Comparison of ENCODE assay signal across 15 cellular contexts in the genomic region with DNA sequence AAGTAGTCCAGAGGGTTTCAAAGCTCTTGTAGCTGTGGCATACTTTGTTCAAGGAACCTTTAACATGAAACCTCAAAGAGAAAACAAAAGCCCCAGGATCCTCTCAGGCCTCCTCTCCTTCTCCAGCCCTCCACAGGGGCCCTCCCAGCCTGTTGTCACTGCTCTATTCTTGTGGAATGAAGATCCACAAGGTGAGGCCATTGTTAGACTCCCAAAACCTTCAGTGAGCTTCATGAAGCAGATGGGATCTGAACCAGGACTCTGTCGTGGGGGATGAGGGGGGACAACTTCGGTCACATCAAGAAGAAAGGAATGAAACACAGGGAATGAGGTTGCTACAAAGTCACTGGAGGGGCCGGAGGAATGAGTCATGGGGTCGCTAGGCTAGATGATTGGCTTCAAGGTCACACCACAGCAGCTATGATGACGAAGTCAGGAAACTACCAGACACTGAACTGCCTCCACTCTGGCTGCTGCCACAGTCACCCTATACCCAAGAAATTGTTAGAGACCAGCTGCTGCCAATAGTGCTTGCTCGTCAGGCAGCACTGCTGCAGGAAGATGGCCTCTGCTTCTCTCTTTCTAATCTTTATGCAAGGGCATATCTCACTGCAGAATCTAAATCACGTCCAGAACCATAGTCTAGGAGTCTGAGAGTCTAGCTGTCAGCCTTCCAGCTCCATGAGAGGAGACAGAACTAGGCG.
DNase-seq lines count a peak whose midpoint lies in the region; TF ChIP-seq lines count a peak whose summit lies in the region.
"Had no signal": no experiment of that assay in that cellular context is flagged by ENCODE, and none has a peak within 500 bp of the region (broad histone marks: within the 10 kb centered on the region; RNA-seq: fewer than 3 reads in every experiment).

No MANE protein-coding gene starts in this region.

- H3K36me3 ChIP-seq in SJSA1 (no peaks in the 10 kb centered on the region), smooth muscle cell (ENCODE audit: low read depth) (no peaks in the 10 kb centered on the region)
- no peaks in the 10 kb centered on the region for H3K36me3 ChIP-seq in effector memory CD4-positive, alpha-beta T cell (ENCODE audit: control insufficient read depth, insufficient read depth, low read length)
- H3K36me3 ChIP-seq: lower lobe of right lung, prostate gland had no signal

- H3F3A ChIP-seq in smooth muscle cell (ENCODE audit: low read depth): no peaks in the 10 kb centered on the region

- H3K27ac Mint-ChIP-seq in activated naive CD4-positive, alpha-beta T cell treated with anti-CD3 and anti-CD28 coated beads for 36 hours: no peak overlapping the region
- H3K27ac Mint-ChIP-seq: activated CD4-positive, alpha-beta T cell treated with anti-CD3 and anti-CD28 coated beads, Interleukin-2, amount 10 ng/mL, durations not matched to agents 24 days and 14 days had no signal

- no peaks in the 10 kb centered on the region for H4K20me1 ChIP-seq in smooth muscle cell (ENCODE audit: low read depth)

- H3K4me1 ChIP-seq in SJSA1 (replicated peaks) (peaks cover 10% of the 10 kb centered on the region), smooth muscle cell (ENCODE audit: low read depth) (no peaks in the 10 kb centered on the region)
- H3K4me1 ChIP-seq in effector memory CD4-positive, alpha-beta T cell (ENCODE audit: control insufficient read depth, insufficient read depth, low read length, poor library complexity, severe bottlenecking): no peaks in the 10 kb centered on the region
- H3K4me1 ChIP-seq: lower lobe of right lung, prostate gland had no signal

- intact Hi-C loops in activated naive CD4-positive, alpha-beta T cell treated with anti-CD3 and anti-CD28 coated beads for 36 hours (cut with micrococcal nuclease): no loop called here

- no peaks in the 10 kb centered on the region for H3K79me2 ChIP-seq in smooth muscle cell (ENCODE audit: low read depth)

- H3K27ac ChIP-seq in SJSA1 (no peak overlapping the region), smooth muscle cell (ENCODE audit: low read depth) (peak overlapping the region; percentile 62)
- H3K27ac ChIP-seq in effector memory CD4-positive, alpha-beta T cell (ENCODE audit: insufficient read depth, low read length, poor library complexity, severe bottlenecking): no peak overlapping the region
- H3K27ac ChIP-seq: 22Rv1, lower lobe of right lung, prostate gland had no signal

- WGBS in smooth muscle cell (ENCODE audit: low lambda C conversion rate): 5% methylated on average over 8 of the region's 8 CpGs

- peak; percentile 33 for DNase-seq in DMS 273 (lab: John Stamatoyannopoulos, UW; ENCODE audit: unreplicated experiment)
- no peak for DNase-seq in DMS 273 treated with DMSO at 0.1 percent for 48 hours (lab: John Stamatoyannopoulos, UW)
- peak; percentile 21 to 48 for DNase-seq in SJSA1 (ENCODE audit: low read depth in 1 of 2, low spot score in 2 of 2)
- peak; percentile 24 for DNase-seq in fibroblast of peridontal ligament (ENCODE audit: extremely low read depth)
- peak; percentile 9 for DNase-seq in smooth muscle cell (lab: John Stamatoyannopoulos, UW; ENCODE audit: unreplicated experiment)
- no peak for DNase-seq in NCI-H524 treated with DMSO at 0.1 percent for 48 hours (lab: John Stamatoyannopoulos, UW)
- no peak for DNase-seq in activated naive CD4-positive, alpha-beta T cell treated with anti-CD3 and anti-CD28 coated beads for 36 hours
- no peak for DNase-seq in effector memory CD4-positive, alpha-beta T cell
- DNase-seq: activated CD4-positive, alpha-beta T cell treated with anti-CD3 and anti-CD28 coated beads, Interleukin-2, amount 10 ng/mL, durations not matched to agents 24 days and 14 days; DMS79; lower lobe of right lung; MV-4-11; NCI-H526 treated with DMSO at 0.1 percent for 48 hours had no signal

- H3K9me3 Mint-ChIP-seq in activated naive CD4-positive, alpha-beta T cell treated with anti-CD3 and anti-CD28 coated beads for 36 hours: no peaks in the 10 kb centered on the region
- H3K9me3 Mint-ChIP-seq: activated CD4-positive, alpha-beta T cell treated with anti-CD3 and anti-CD28 coated beads, Interleukin-2, amount 10 ng/mL, durations not matched to agents 24 days and 14 days had no signal

- no peaks in the 10 kb centered on the region for H3K36me3 Mint-ChIP-seq in activated naive CD4-positive, alpha-beta T cell treated with anti-CD3 and anti-CD28 coated beads for 36 hours (ENCODE audit: low read depth)

- no peak overlapping the region for H3K4me3 Mint-ChIP-seq in activated naive CD4-positive, alpha-beta T cell treated with anti-CD3 and anti-CD28 coated beads for 36 hours
- H3K4me3 Mint-ChIP-seq: activated CD4-positive, alpha-beta T cell treated with anti-CD3 and anti-CD28 coated beads, Interleukin-2, amount 10 ng/mL, durations not matched to agents 24 days and 14 days had no signal

- peak overlapping the region; percentile 76 for H3K4me2 ChIP-seq in smooth muscle cell

- H3K9me3 ChIP-seq in SJSA1 (replicated peaks) (no peaks in the 10 kb centered on the region), smooth muscle cell (replicated peaks; ENCODE audit: low read depth) (no peaks in the 10 kb centered on the region)
- H3K9me3 ChIP-seq in effector memory CD4-positive, alpha-beta T cell (ENCODE audit: control insufficient read depth, low read length): no peaks in the 10 kb centered on the region
- H3K9me3 ChIP-seq: lower lobe of right lung, prostate gland had no signal

- CTCF ChIA-PET in activated naive CD4-positive, alpha-beta T cell treated with anti-CD3 and anti-CD28 coated beads for 36 hours (lab: Charles Lee): interaction anchor here (0.6 to 1.2 kb wide), 2 partner anchors 20 to 69 kb away, joined by 3 to 4 read pairs; no protein-coding TSS in a partner anchor

- H2AFZ ChIP-seq in smooth muscle cell (ENCODE audit: low read depth): peak overlapping the region; percentile 87

- H3K27me3 ChIP-seq in SJSA1 (replicated peaks): no peaks in the 10 kb centered on the region
- H3K27me3 ChIP-seq in smooth muscle cell (ENCODE audit: low read depth): no peaks in the 10 kb centered on the region
- H3K27me3 ChIP-seq in effector memory CD4-positive, alpha-beta T cell (replicated peaks; ENCODE audit: control insufficient read depth, insufficient read depth, low read length, poor library complexity, severe bottlenecking): no peaks in the 10 kb centered on the region

- H3K4me3 ChIP-seq in SJSA1 (no peak overlapping the region), smooth muscle cell (no peak overlapping the region)
- no peak overlapping the region for H3K4me3 ChIP-seq in effector memory CD4-positive, alpha-beta T cell (ENCODE audit: insufficient read depth, low read depth, low read length, poor library complexity, severe bottlenecking)
- H3K4me3 ChIP-seq: lower lobe of right lung, prostate gland had no signal

- no peak for TF ChIP-seq CTCF in smooth muscle cell (IDR thresholded peaks at IDR 0.05; ENCODE audit: borderline replicate concordance, insufficient read depth, poor library complexity, severe bottlenecking)

- H3K9ac ChIP-seq in smooth muscle cell (ENCODE audit: low read depth): no peak overlapping the region

- H3K4me1 Mint-ChIP-seq in activated naive CD4-positive, alpha-beta T cell treated with anti-CD3 and anti-CD28 coated beads for 36 hours (ENCODE audit: low read depth): no peaks in the 10 kb centered on the region
- H3K4me1 Mint-ChIP-seq: activated CD4-positive, alpha-beta T cell treated with anti-CD3 and anti-CD28 coated beads, Interleukin-2, amount 10 ng/mL, durations not matched to agents 24 days and 14 days had no signal

- peaks cover 14% of the 10 kb centered on the region for H3K27me3 Mint-ChIP-seq in activated naive CD4-positive, alpha-beta T cell treated with anti-CD3 and anti-CD28 coated beads for 36 hours (ENCODE audit: low read depth)

Comparison
In these comparisons a context has a peak if more than half of its experiments do, and no peak if none do; other contexts are left out.
1. DNase-seq: peak in DMS 273 (single experiment), SJSA1 (2 of 2), fibroblast of peridontal ligament (single experiment) and smooth muscle cell (single experiment); none in DMS 273 treated with DMSO at 0.1 percent for 48 hours (single experiment), NCI-H524 treated with DMSO at 0.1 percent for 48 hours (single experiment), activated naive CD4-positive, alpha-beta T cell treated with anti-CD3 and anti-CD28 coated beads for 36 hours (single experiment) and effector memory CD4-positive, alpha-beta T cell (0 of 3).